Comparison of ENCODE assay signal across 8 cellular contexts in genomic region chr18:77054606-77055428, GRCh38.
DNase-seq lines count a peak whose midpoint lies in the region; ATAC-seq and TF ChIP-seq lines count a peak whose summit lies in the region.

No MANE protein-coding gene starts in this region.

- peak in 1 of 3 donors; percentile 34 for TF ChIP-seq CTCF in lower leg skin (IDR thresholded peaks at IDR 0.05)

- DNase-seq in NCI-H524 (lab: John Stamatoyannopoulos, UW): peak; percentile 12 to 62
- no peak for DNase-seq in NCI-H524 treated with DMSO at 0.1 percent for 48 hours (lab: John Stamatoyannopoulos, UW)
- peak; percentile 84 for DNase-seq in NCI-H2107 (lab: John Stamatoyannopoulos, UW)
- DNase-seq in activated CD4-positive, alpha-beta T cell treated with anti-CD3 and anti-CD28 coated beads for 1 hour: peak; percentile 67
- peak; percentile 79 to 93 for DNase-seq in lower leg skin (ENCODE audit: low spot score in 2 of 2)
- peak; percentile 63 to 68 for DNase-seq in stimulated activated CD4-positive, alpha-beta T cell treated with anti-CD3 and anti-CD28 coated beads, Interleukin-4, amount 100 ng/mL, for 4 hours

- intact Hi-C loops in lower leg skin (cut with DNase I; ENCODE audit: low total_unique reads): no loop called here

- ATAC-seq in HG02885 (IDR thresholded peaks at IDR 0.05; ENCODE audit: poor library complexity, unreplicated experiment): peak; percentile 88

- no peak for TF ChIP-seq POLR2A in lower leg skin (IDR thresholded peaks at IDR 0.05)

- H3K4me3 ChIP-seq in lower leg skin (ENCODE audit: low read depth, poor library complexity, severe bottlenecking): no peak overlapping the region

- WGBS in lower leg skin, 2 donors: 55 to 67% methylated on average over 15 of the region's 15 CpGs

- peak overlapping the region; percentile 92 for H3K27ac ChIP-seq in cingulate gyrus (ENCODE audit: low read depth, low read length)
